1 cellular context compared by ENCODE assay signal in genomic region chr2:200585730-200586643, GRCh38.
A peak's percentile ranks its signal among the peaks of the same experiment; 100 is the strongest.
TF ChIP-seq lines count a peak whose summit lies in the region.

AOX1 (plus strand) TSS chr2:200586014; CDS start chr2:200586109, 95 bp downstream.

TF ChIP-seq in HepG2, 621 proteins besides CTCF, POLR2A, EP300 and RAD21 (continued from another document and continues in another):
- TF ChIP-seq DMTF1 (CRISPR knock-in tag; IDR thresholded peaks at IDR 0.05) (0 out of 2 replicates have a peak, but pooled peaks have one; percentile 10), ESRRA (CRISPR knock-in tag; IDR thresholded peaks at IDR 0.05; ENCODE audit: low read depth) (peak; percentile 82), LCORL (IDR thresholded peaks at IDR 0.05) (no peak), LCORL (CRISPR knock-in tag; IDR thresholded peaks at IDR 0.05) (peak; percentile 17), RXRA (CRISPR knock-in tag; IDR thresholded peaks at IDR 0.05) (peak; percentile 67), ZFP36 (IDR thresholded peaks at IDR 0.05; ENCODE audit: borderline replicate concordance, low read depth, low read length, partially characterized antibody) (no peak), ZBTB40 (IDR thresholded peaks at IDR 0.05) (no peak), ZBTB40 (CRISPR knock-in tag; IDR thresholded peaks at IDR 0.05) (no peak), ZNF792 (CRISPR knock-in tag; IDR thresholded peaks at IDR 0.05) (no peak; the same call in 1 of the 2 replicates), ZNF121 (CRISPR knock-in tag; IDR thresholded peaks at IDR 0.05) (0 out of 2 replicates have a peak, but pooled peaks have one; percentile 32), ARNTL (CRISPR knock-in tag; IDR thresholded peaks at IDR 0.05) (peak; percentile 64), PAX8 (CRISPR knock-in tag; IDR thresholded peaks at IDR 0.05; ENCODE audit: borderline replicate concordance) (peak; percentile 82; the same call in 1 of the 2 replicates), IRX3 (CRISPR knock-in tag; IDR thresholded peaks at IDR 0.05; ENCODE audit: borderline replicate concordance, low read depth) (no peak), ZNF501 (CRISPR knock-in tag; IDR thresholded peaks at IDR 0.05) (peak; percentile 84), ZBTB49 (CRISPR knock-in tag; IDR thresholded peaks at IDR 0.05; ENCODE audit: borderline replicate concordance) (no peak), ZNF577 (CRISPR knock-in tag; IDR thresholded peaks at IDR 0.05; ENCODE audit: borderline replicate concordance, low read depth) (no peak), ETV5 (CRISPR knock-in tag; IDR thresholded peaks at IDR 0.05; ENCODE audit: borderline replicate concordance) (peak; percentile 87), CREM (IDR thresholded peaks at IDR 0.05) (no peak; the same call in 1 of the 2 replicates), CREM (CRISPR knock-in tag; IDR thresholded peaks at IDR 0.05) (no peak), SP4 (CRISPR knock-in tag; IDR thresholded peaks at IDR 0.05) (peak; percentile 51; the same call in 1 of the 2 replicates), ZNF879 (CRISPR knock-in tag; IDR thresholded peaks at IDR 0.05) (no peak), CHD2 (IDR thresholded peaks at IDR 0.05; ENCODE audit: low read depth, low read length) (0 out of 2 replicates have a peak, but pooled peaks have one; percentile 26), ZXDC (CRISPR knock-in tag; IDR thresholded peaks at IDR 0.05) (peak; percentile 22; the same call in 1 of the 2 replicates), ZNF282 (IDR thresholded peaks at IDR 0.05; ENCODE audit: partially characterized antibody) (no peak), EHMT2 (IDR thresholded peaks at IDR 0.05; ENCODE audit: borderline replicate concordance, low read depth, low read length) (no peak), ZNF589 (CRISPR knock-in tag; conservative IDR thresholded peaks at IDR 0.05) (no peak), SNAPC4 (CRISPR knock-in tag; IDR thresholded peaks at IDR 0.05) (peak; percentile 85; the same call in 1 of the 2 replicates), ZNF713 (CRISPR knock-in tag; IDR thresholded peaks at IDR 0.05) (no peak), RBAK (CRISPR knock-in tag; IDR thresholded peaks at IDR 0.05) (no peak), MYC (CRISPR knock-in tag; IDR thresholded peaks at IDR 0.05; ENCODE audit: borderline replicate concordance) (peak; percentile 91; the same call in 1 of the 2 replicates), TOPORS (CRISPR knock-in tag; IDR thresholded peaks at IDR 0.05) (no peak), GTF3A (CRISPR knock-in tag; conservative IDR thresholded peaks at IDR 0.05) (peak; percentile 57; the same call in 1 of the 2 replicates), ZFAT (CRISPR knock-in tag; conservative IDR thresholded peaks at IDR 0.05) (no peak)
- TF ChIP-seq, protein P1, sequence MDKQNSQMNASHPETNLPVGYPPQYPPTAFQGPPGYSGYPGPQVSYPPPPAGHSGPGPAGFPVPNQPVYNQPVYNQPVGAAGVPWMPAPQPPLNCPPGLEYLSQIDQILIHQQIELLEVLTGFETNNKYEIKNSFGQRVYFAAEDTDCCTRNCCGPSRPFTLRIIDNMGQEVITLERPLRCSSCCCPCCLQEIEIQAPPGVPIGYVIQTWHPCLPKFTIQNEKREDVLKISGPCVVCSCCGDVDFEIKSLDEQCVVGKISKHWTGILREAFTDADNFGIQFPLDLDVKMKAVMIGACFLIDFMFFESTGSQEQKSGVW (CRISPR knock-in tag; IDR thresholded peaks at IDR 0.05; ENCODE audit: borderline replicate concordance), result no peak
- TF ChIP-seq, protein P2, sequence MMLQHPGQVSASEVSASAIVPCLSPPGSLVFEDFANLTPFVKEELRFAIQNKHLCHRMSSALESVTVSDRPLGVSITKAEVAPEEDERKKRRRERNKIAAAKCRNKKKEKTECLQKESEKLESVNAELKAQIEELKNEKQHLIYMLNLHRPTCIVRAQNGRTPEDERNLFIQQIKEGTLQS (CRISPR knock-in tag; IDR thresholded peaks at IDR 0.05), result no peak
- TF ChIP-seq, protein P3, sequence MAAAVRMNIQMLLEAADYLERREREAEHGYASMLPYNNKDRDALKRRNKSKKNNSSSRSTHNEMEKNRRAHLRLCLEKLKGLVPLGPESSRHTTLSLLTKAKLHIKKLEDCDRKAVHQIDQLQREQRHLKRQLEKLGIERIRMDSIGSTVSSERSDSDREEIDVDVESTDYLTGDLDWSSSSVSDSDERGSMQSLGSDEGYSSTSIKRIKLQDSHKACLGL (CRISPR knock-in tag; IDR thresholded peaks at IDR 0.05), result peak; percentile 49; the same call in 1 of the 2 replicates
